In genomic region chr2:157732596-157732995, GRCh38 we compare ENCODE assay signal across 10 cellular contexts.
"Had no signal": no experiment of that assay in that cellular context is flagged by ENCODE, and none has a peak within 500 bp of the region (broad histone marks: within the 10 kb centered on the region; RNA-seq: fewer than 3 reads in every experiment).

No MANE protein-coding gene starts in this region.

- H3K4me3 ChIP-seq: hepatocyte had no signal

- H3K27me3 ChIP-seq: hepatocyte, neutrophil had no signal

- H3K4me2 ChIP-seq: hepatocyte had no signal

- H3K4me3 Mint-ChIP-seq: activated naive CD4-positive, alpha-beta T cell treated with anti-CD3 and anti-CD28 coated beads, Interleukin-2, amount 10 ng/mL, durations not matched to agents 7 days and 5 days; natural killer cell; stimulated activated memory B cell treated with anti-CD40 and anti-IgM and Interleukin-4, amounts not matched to agents 10 μg/mL and 1 μg/mL and 100 μg/mL, for 72 hours had no signal

- H3K36me3 ChIP-seq: neutrophil had no signal

- H3K9me3 ChIP-seq: neutrophil had no signal

- H3K27ac ChIP-seq: hepatocyte, neutrophil had no signal

- H3K79me2 ChIP-seq: hepatocyte had no signal

- H3K36me3 Mint-ChIP-seq: natural killer cell had no signal

- H3K4me1 Mint-ChIP-seq: natural killer cell had no signal

- H2AFZ ChIP-seq: hepatocyte had no signal

- H3K27ac Mint-ChIP-seq: activated naive CD4-positive, alpha-beta T cell treated with anti-CD3 and anti-CD28 coated beads, Interleukin-2, amount 10 ng/mL, durations not matched to agents 7 days and 5 days; natural killer cell; stimulated activated memory B cell treated with anti-CD40 and anti-IgM and Interleukin-4, amounts not matched to agents 10 μg/mL and 1 μg/mL and 100 μg/mL, for 72 hours had no signal

- H3K27me3 Mint-ChIP-seq: activated naive CD4-positive, alpha-beta T cell treated with anti-CD3 and anti-CD28 coated beads, Interleukin-2, amount 10 ng/mL, durations not matched to agents 7 days and 5 days; stimulated activated memory B cell treated with anti-CD40 and anti-IgM and Interleukin-4, amounts not matched to agents 10 μg/mL and 1 μg/mL and 100 μg/mL, for 72 hours had no signal

- DNase-seq: activated CD4-positive, alpha-beta T cell treated with anti-CD3 and anti-CD28 coated beads, Interleukin-2, amount 50 U/mL, for 48 hours; activated naive CD4-positive, alpha-beta T cell treated with anti-CD3 and anti-CD28 coated beads, Interleukin-2, amount 10 ng/mL, durations not matched to agents 7 days and 5 days; activated T-cell treated with anti-CD3 and anti-CD28 coated beads, Interleukin-2, amount 50 U/mL, for 1 hour; left ventricle myocardium superior; mesendoderm; natural killer cell; stimulated activated CD4-positive, alpha-beta T cell treated with anti-CD3 and anti-CD28 coated beads, Interleukin-2, amount 100 ng/mL, for 48 hours had no signal

- ATAC-seq: left ventricle myocardium superior; natural killer cell; stimulated activated memory B cell treated with anti-CD40 and anti-IgM and Interleukin-4, amounts not matched to agents 10 μg/mL and 1 μg/mL and 100 μg/mL, for 72 hours had no signal
